In genomic region chr2:66122491-66122890, GRCh38 we compare ENCODE assay signal across 5 cellular contexts.
"Had no signal": no experiment of that assay in that cellular context is flagged by ENCODE, and none has a peak within 500 bp of the region (broad histone marks: within the 10 kb centered on the region; RNA-seq: fewer than 3 reads in every experiment).

No MANE protein-coding gene starts in this region.

- H3K4me3 Mint-ChIP-seq: GM23338, H9 had no signal

- DNase-seq: H9, HCEC 1CT, IMR-90 had no signal

- H3K4me3 ChIP-seq: GM23338, K562 had no signal

- H3K27ac Mint-ChIP-seq: GM23338, H9 had no signal

- H2AFZ ChIP-seq: GM23338 had no signal

- ATAC-seq: GM23338, K562 had no signal

- H3K4me2 ChIP-seq: GM23338 had no signal
